1 cellular context compared by ENCODE assay signal in the genomic region with DNA sequence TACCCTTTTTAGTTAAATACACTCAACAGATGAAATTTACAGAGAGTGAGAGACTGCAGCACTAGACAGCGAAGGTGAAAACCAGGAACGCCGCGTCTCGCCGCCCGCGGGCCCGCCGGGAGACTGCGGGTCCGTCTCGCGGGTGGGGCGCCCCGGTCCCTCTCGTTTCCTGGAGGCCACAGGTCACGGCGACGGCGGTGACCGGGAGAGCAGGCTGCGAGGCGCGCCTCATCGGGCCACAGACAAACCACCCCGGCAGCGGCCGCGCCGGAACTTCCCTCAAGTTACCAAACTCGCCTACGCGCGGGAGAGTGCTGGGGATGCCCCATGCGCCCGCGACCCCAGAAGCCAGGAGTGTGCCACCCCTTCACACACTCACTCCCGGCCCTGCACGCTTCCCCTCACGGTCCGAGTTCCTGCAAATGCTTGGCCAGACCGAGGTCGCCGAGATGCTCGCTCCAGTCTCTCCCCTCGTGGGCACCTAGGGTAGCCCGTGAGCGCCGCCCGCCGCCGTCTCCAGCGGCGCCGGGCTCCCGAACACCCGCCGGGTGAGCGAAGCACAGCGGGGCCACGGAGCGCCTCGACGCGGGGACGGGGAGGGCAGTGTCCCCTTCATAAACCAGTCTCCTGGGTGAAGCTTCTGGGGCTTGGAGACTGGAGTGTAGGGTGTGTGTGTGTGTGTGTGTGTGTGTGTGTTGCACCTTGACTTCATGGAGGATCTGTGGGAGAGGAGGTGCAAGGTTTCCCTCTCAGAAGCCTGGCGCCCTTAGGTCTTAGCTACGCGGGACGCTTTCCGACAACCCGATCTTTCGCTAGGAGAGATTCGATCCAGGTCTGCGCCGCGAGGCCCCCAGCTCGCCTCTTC.
A peak's percentile ranks its signal among the peaks of the same experiment; 100 is the strongest.
TF ChIP-seq lines count a peak whose summit lies in the region.

No MANE protein-coding gene starts in this region.

TF ChIP-seq in HEK293, 187 proteins besides CTCF, POLR2A, EP300 and RAD21 (continued from another document):
- TF ChIP-seq, protein P1, sequence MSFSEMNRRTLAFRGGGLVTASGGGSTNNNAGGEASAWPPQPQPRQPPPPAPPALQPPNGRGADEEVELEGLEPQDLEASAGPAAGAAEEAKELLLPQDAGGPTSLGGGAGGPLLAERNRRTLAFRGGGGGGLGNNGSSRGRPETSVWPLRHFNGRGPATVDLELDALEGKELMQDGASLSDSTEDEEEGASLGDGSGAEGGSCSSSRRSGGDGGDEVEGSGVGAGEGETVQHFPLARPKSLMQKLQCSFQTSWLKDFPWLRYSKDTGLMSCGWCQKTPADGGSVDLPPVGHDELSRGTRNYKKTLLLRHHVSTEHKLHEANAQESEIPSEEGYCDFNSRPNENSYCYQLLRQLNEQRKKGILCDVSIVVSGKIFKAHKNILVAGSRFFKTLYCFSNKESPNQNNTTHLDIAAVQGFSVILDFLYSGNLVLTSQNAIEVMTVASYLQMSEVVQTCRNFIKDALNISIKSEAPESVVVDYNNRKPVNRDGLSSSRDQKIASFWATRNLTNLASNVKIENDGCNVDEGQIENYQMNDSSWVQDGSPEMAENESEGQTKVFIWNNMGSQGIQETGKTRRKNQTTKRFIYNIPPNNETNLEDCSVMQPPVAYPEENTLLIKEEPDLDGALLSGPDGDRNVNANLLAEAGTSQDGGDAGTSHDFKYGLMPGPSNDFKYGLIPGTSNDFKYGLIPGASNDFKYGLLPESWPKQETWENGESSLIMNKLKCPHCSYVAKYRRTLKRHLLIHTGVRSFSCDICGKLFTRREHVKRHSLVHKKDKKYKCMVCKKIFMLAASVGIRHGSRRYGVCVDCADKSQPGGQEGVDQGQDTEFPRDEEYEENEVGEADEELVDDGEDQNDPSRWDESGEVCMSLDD (tag by site-specific recombination; IDR thresholded peaks at IDR 0.05) = 0 out of 2 replicates have a peak, but pooled peaks have one; percentile 19
- TF ChIP-seq, protein P2, sequence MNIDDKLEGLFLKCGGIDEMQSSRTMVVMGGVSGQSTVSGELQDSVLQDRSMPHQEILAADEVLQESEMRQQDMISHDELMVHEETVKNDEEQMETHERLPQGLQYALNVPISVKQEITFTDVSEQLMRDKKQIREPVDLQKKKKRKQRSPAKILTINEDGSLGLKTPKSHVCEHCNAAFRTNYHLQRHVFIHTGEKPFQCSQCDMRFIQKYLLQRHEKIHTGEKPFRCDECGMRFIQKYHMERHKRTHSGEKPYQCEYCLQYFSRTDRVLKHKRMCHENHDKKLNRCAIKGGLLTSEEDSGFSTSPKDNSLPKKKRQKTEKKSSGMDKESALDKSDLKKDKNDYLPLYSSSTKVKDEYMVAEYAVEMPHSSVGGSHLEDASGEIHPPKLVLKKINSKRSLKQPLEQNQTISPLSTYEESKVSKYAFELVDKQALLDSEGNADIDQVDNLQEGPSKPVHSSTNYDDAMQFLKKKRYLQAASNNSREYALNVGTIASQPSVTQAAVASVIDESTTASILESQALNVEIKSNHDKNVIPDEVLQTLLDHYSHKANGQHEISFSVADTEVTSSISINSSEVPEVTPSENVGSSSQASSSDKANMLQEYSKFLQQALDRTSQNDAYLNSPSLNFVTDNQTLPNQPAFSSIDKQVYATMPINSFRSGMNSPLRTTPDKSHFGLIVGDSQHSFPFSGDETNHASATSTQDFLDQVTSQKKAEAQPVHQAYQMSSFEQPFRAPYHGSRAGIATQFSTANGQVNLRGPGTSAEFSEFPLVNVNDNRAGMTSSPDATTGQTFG (tag by site-specific recombination; IDR thresholded peaks at IDR 0.05; ENCODE audit: borderline replicate concordance) = no peak
- TF ChIP-seq, protein P3, sequence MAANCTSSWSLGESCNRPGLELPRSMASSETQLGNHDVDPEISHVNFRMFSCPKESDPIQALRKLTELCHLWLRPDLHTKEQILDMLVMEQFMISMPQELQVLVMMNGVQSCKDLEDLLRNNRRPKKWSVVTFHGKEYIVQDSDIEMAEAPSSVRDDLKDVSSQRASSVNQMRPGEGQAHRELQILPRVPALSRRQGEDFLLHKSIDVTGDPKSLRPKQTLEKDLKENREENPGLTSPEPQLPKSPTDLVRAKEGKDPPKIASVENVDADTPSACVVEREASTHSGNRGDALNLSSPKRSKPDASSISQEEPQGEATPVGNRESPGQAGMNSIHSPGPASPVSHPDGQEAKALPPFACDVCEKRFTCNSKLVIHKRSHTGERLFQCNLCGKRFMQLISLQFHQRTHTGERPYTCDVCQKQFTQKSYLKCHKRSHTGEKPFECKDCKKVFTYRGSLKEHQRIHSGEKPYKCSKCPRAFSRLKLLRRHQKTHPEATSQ (tag by site-specific recombination; IDR thresholded peaks at IDR 0.05) = no peak; the same call in 1 of the 2 replicates
- TF ChIP-seq ZNF426 (tag by site-specific recombination; IDR thresholded peaks at IDR 0.05) (no peak), ZNF701 (tag by site-specific recombination; IDR thresholded peaks at IDR 0.05) (no peak), ZNF670 (tag by site-specific recombination; IDR thresholded peaks at IDR 0.05; ENCODE audit: low read depth) (no peak), ZNF654 (tag by site-specific recombination; IDR thresholded peaks at IDR 0.05; ENCODE audit: low read depth) (no peak), ZNF416 (tag by site-specific recombination; IDR thresholded peaks at IDR 0.05) (no peak), BCL11A (tag by site-specific recombination; IDR thresholded peaks at IDR 0.05; ENCODE audit: low read depth) (no peak), ZFP41 (tag by site-specific recombination; IDR thresholded peaks at IDR 0.05; ENCODE audit: borderline replicate concordance) (no peak), BCL11B (tag by site-specific recombination; IDR thresholded peaks at IDR 0.05; ENCODE audit: low read depth) (no peak), GLI4 (tag by site-specific recombination; IDR thresholded peaks at IDR 0.05) (peak; percentile 8; the same call in 1 of the 2 replicates), GFI1B (tag by site-specific recombination; IDR thresholded peaks at IDR 0.05) (no peak), ZNF548 (tag by site-specific recombination; IDR thresholded peaks at IDR 0.05) (no peak), ZNF174 (tag by site-specific recombination; IDR thresholded peaks at IDR 0.05) (no peak), KLF1 (tag by site-specific recombination; IDR thresholded peaks at IDR 0.05) (no peak), HOXD13 (CRISPR knock-in tag; IDR thresholded peaks at IDR 0.05; ENCODE audit: borderline replicate concordance) (no peak), ZNF19 (tag by site-specific recombination; IDR thresholded peaks at IDR 0.05; ENCODE audit: low read depth) (no peak), ZNF24 (tag by site-specific recombination; IDR thresholded peaks at IDR 0.05) (no peak), ZNF660 (tag by site-specific recombination; IDR thresholded peaks at IDR 0.05) (no peak), ZNF404 (tag by site-specific recombination; IDR thresholded peaks at IDR 0.05) (no peak), ZNF571 (tag by site-specific recombination; IDR thresholded peaks at IDR 0.05) (no peak), ZNF114 (tag by site-specific recombination; IDR thresholded peaks at IDR 0.05) (no peak), HOXA7 (CRISPR knock-in tag; IDR thresholded peaks at IDR 0.05; ENCODE audit: borderline replicate concordance) (no peak), ZBTB1 (tag by site-specific recombination; IDR thresholded peaks at IDR 0.05) (no peak), KLF10 (tag by site-specific recombination; IDR thresholded peaks at IDR 0.05) (no peak)
- TF ChIP-seq, protein P4, sequence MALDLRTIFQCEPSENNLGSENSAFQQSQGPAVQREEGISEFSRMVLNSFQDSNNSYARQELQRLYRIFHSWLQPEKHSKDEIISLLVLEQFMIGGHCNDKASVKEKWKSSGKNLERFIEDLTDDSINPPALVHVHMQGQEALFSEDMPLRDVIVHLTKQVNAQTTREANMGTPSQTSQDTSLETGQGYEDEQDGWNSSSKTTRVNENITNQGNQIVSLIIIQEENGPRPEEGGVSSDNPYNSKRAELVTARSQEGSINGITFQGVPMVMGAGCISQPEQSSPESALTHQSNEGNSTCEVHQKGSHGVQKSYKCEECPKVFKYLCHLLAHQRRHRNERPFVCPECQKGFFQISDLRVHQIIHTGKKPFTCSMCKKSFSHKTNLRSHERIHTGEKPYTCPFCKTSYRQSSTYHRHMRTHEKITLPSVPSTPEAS (tag by site-specific recombination; IDR thresholded peaks at IDR 0.05) = peak; percentile 83
- TF ChIP-seq, protein P5, sequence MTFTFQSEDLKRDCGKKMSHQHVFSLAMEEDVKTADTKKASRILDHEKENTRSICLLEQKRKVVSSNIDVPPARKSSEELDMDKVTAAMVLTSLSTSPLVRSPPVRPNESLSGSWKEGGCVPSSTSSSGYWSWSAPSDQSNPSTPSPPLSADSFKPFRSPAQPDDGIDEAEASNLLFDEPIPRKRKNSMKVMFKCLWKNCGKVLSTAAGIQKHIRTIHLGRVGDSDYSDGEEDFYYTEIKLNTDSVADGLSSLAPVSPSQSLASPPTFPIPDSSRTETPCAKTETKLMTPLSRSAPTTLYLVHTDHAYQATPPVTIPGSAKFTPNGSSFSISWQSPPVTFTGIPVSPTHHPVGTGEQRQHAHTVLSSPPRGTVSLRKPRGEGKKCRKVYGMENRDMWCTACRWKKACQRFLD (tag by site-specific recombination; IDR thresholded peaks at IDR 0.05) = no peak
- TF ChIP-seq, protein P6, sequence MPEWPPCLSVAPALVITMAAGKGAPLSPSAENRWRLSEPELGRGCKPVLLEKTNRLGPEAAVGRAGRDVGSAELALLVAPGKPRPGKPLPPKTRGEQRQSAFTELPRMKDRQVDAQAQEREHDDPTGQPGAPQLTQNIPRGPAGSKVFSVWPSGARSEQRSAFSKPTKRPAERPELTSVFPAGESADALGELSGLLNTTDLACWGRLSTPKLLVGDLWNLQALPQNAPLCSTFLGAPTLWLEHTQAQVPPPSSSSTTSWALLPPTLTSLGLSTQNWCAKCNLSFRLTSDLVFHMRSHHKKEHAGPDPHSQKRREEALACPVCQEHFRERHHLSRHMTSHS (tag by site-specific recombination; IDR thresholded peaks at IDR 0.05) = no peak
